In genomic region chr9:23821400-23822181, GRCh38 we compare ENCODE assay signal across 8 cellular contexts. TPM values are rescaled to one million over a fixed set of nuclear protein-coding genes. Genes with fewer than 3 reads are reported as not detected.
DNase-seq lines count a peak whose midpoint lies in the region; ATAC-seq and TF ChIP-seq lines count a peak whose summit lies in the region.

No MANE protein-coding gene starts in this region.

- ATAC-seq in right lobe of liver (no peak), upper lobe of left lung (ENCODE audit: low FRiP score in 2 of 2) (peak in 1 of 2 donors; percentile 27), GM18873 (IDR thresholded peaks at IDR 0.05; ENCODE audit: low FRiP score, unreplicated experiment) (no peak)
- ATAC-seq in activated CD8-positive, alpha-beta T cell treated with anti-CD3 and anti-CD28 coated beads, Interleukin-2, amount 10 ng/mL, durations not matched to agents 7 days and 5 days = no peak

- TF ChIP-seq CTCF in right lobe of liver (IDR thresholded peaks at IDR 0.05) (no peak), upper lobe of left lung (IDR thresholded peaks at IDR 0.05) (no peak)

- peaks cover 3% of the 10 kb centered on the region for H3K9me3 Mint-ChIP-seq in activated CD4-positive, alpha-beta T cell treated with anti-CD3 and anti-CD28 coated beads, Interleukin-2, amount 10 ng/mL, durations not matched to agents 7 days and 5 days
- H3K9me3 Mint-ChIP-seq in activated CD8-positive, alpha-beta T cell treated with anti-CD3 and anti-CD28 coated beads, Interleukin-2, amount 10 ng/mL, durations not matched to agents 7 days and 5 days (ENCODE audit: insufficient read depth) = peaks cover 5% of the 10 kb centered on the region

- no peak for TF ChIP-seq EP300 in upper lobe of left lung (IDR thresholded peaks at IDR 0.05)

- peaks cover 6% of the 10 kb centered on the region for H3K36me3 Mint-ChIP-seq in activated CD4-positive, alpha-beta T cell treated with anti-CD3 and anti-CD28 coated beads, Interleukin-2, amount 10 ng/mL, durations not matched to agents 7 days and 5 days (ENCODE audit: low read depth)
- H3K36me3 Mint-ChIP-seq in activated CD8-positive, alpha-beta T cell treated with anti-CD3 and anti-CD28 coated beads, Interleukin-2, amount 10 ng/mL, durations not matched to agents 7 days and 5 days (ENCODE audit: low read depth) = peaks cover 6% of the 10 kb centered on the region

- POLR2A ChIA-PET in activated CD4-positive, alpha-beta T cell treated with anti-CD3 and anti-CD28 coated beads, Interleukin-2, amount 10 ng/mL, durations not matched to agents 7 days and 5 days (lab: Charles Lee) = no interaction called here
- POLR2A ChIA-PET in activated CD8-positive, alpha-beta T cell treated with anti-CD3 and anti-CD28 coated beads, Interleukin-2, amount 10 ng/mL, durations not matched to agents 7 days and 5 days (lab: Charles Lee) = no interaction called here

- TF ChIP-seq POLR2A in right lobe of liver (IDR thresholded peaks at IDR 0.05) = no peak
- no peak for TF ChIP-seq POLR2A in upper lobe of left lung (IDR thresholded peaks at IDR 0.05)

- H3K27me3 ChIP-seq in right lobe of liver (peaks cover 5 to 36% of the 10 kb centered on the region in 2 donors), upper lobe of left lung (peaks cover 0 to 44% (median 22%) of the 10 kb centered on the region in 4 donors)

- no peaks in the 10 kb centered on the region for H3K4me1 Mint-ChIP-seq in activated CD4-positive, alpha-beta T cell treated with anti-CD3 and anti-CD28 coated beads, Interleukin-2, amount 10 ng/mL, durations not matched to agents 7 days and 5 days
- H3K4me1 Mint-ChIP-seq in activated CD8-positive, alpha-beta T cell treated with anti-CD3 and anti-CD28 coated beads, Interleukin-2, amount 10 ng/mL, durations not matched to agents 7 days and 5 days (ENCODE audit: low read depth) = no peaks in the 10 kb centered on the region

- H3K27ac Mint-ChIP-seq in activated CD4-positive, alpha-beta T cell treated with anti-CD3 and anti-CD28 coated beads, Interleukin-2, amount 10 ng/mL, durations not matched to agents 7 days and 5 days = peak overlapping the region; percentile 19
- no peak overlapping the region for H3K27ac Mint-ChIP-seq in activated CD8-positive, alpha-beta T cell treated with anti-CD3 and anti-CD28 coated beads, Interleukin-2, amount 10 ng/mL, durations not matched to agents 7 days and 5 days

- H3K27ac ChIP-seq in right lobe of liver (no peak overlapping the region), upper lobe of left lung (no peak overlapping the region)

- no peak for DNase-seq in activated CD4-positive, alpha-beta T cell treated with anti-CD3 and anti-CD28 coated beads, Interleukin-2, amount 10 ng/mL, durations not matched to agents 7 days and 5 days
- DNase-seq in activated CD4-positive, alpha-beta T cell treated with anti-CD3 and anti-CD28 coated beads, Interleukin-2, amount 50 U/mL, for 4 hours = no peak
- DNase-seq in astrocyte of the hippocampus (ENCODE audit: low read depth, low spot score) = peak; percentile 54
- DNase-seq in right lobe of liver = no peak
- peak in 1 of 2 donors; percentile 86 for DNase-seq in upper lobe of left lung
- DNase-seq in activated CD8-positive, alpha-beta T cell treated with anti-CD3 and anti-CD28 coated beads, Interleukin-2, amount 10 ng/mL, durations not matched to agents 7 days and 5 days = no peak
- DNase-seq in KG1 (lab: John Stamatoyannopoulos, UW) = no peak

- 5% methylated on average over 8 of the region's 95 CpGs for WGBS in right lobe of liver (ENCODE audit: insufficient coverage, low coverage, low lambda C conversion rate, missing lambda C conversion rate)
- 3 to 4% methylated on average over 16 to 35 of the region's 95 CpGs for WGBS in upper lobe of left lung, 2 donors

- H3K4me3 Mint-ChIP-seq in activated CD4-positive, alpha-beta T cell treated with anti-CD3 and anti-CD28 coated beads, Interleukin-2, amount 10 ng/mL, durations not matched to agents 7 days and 5 days = no peak overlapping the region
- H3K4me3 Mint-ChIP-seq in activated CD8-positive, alpha-beta T cell treated with anti-CD3 and anti-CD28 coated beads, Interleukin-2, amount 10 ng/mL, durations not matched to agents 7 days and 5 days = no peak overlapping the region

- intact Hi-C loops in right lobe of liver (cut with DNase I) = no loop called here

- H3K9me3 ChIP-seq in right lobe of liver (no peaks in the 10 kb centered on the region), upper lobe of left lung (no peaks in the 10 kb centered on the region)

- peak overlapping the region in 2 of 3 donors; percentile 16 to 40 for H3K4me3 ChIP-seq in right lobe of liver
- H3K4me3 ChIP-seq in upper lobe of left lung = peak overlapping the region in 3 of 4 donors; percentile 44 to 48 (median 47)

- CTCF ChIA-PET in activated CD4-positive, alpha-beta T cell treated with anti-CD3 and anti-CD28 coated beads, Interleukin-2, amount 10 ng/mL, durations not matched to agents 7 days and 5 days (lab: Charles Lee) = no interaction called here
- CTCF ChIA-PET in activated CD8-positive, alpha-beta T cell treated with anti-CD3 and anti-CD28 coated beads, Interleukin-2, amount 10 ng/mL, durations not matched to agents 7 days and 5 days (lab: Charles Lee) = no interaction called here

- H3K27me3 Mint-ChIP-seq in activated CD4-positive, alpha-beta T cell treated with anti-CD3 and anti-CD28 coated beads, Interleukin-2, amount 10 ng/mL, durations not matched to agents 7 days and 5 days = peaks cover 32% of the 10 kb centered on the region
- peaks cover 24% of the 10 kb centered on the region for H3K27me3 Mint-ChIP-seq in activated CD8-positive, alpha-beta T cell treated with anti-CD3 and anti-CD28 coated beads, Interleukin-2, amount 10 ng/mL, durations not matched to agents 7 days and 5 days (ENCODE audit: low read depth)

- peaks cover 0 to 15% (median 0%) of the 10 kb centered on the region in 4 donors for H3K4me1 ChIP-seq in right lobe of liver
- H3K4me1 ChIP-seq in upper lobe of left lung = peaks cover 5 to 42% (median 24%) of the 10 kb centered on the region in 4 donors

- H3K36me3 ChIP-seq in right lobe of liver (no peaks in the 10 kb centered on the region), upper lobe of left lung (no peaks in the 10 kb centered on the region)

RNA-seq across cellular contexts. Expression of gene ELAVL2, which starts 4.4 kb away (rescaled TPM):
- not detected for total RNA-seq in activated CD4-positive, alpha-beta T cell treated with anti-CD3 and anti-CD28 coated beads, Interleukin-2, amount 10 ng/mL, durations not matched to agents 7 days and 5 days
- total RNA-seq in right lobe of liver (not detected), upper lobe of left lung (under 1 TPM in 1 of 6 donors, not detected in 5; 0.27 TPM)
- total RNA-seq in activated CD8-positive, alpha-beta T cell treated with anti-CD3 and anti-CD28 coated beads, Interleukin-2, amount 10 ng/mL, durations not matched to agents 7 days and 5 days = not detected
